In the genomic region with DNA sequence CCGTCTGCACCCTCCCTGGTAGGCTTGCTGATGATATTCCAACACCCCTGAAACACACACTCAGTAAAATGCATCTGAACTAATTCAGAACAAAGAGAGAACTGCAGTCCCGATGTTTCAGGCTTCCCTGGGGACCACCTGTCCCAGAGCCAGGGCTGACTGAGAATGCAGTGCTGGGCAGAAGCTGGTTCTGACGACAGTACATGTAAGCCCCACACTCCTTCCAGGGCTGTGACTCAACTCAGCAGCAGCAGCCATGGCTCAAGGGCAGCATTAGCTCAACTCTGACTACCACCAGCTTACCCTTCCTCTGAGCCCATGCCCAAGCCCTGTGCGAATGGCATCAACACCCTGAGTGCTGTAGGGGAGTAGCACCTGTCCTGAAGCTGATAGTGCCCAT, we compare ENCODE assay signal across 21 cellular contexts. TPM values are rescaled to one million over a fixed set of nuclear protein-coding genes. Genes with fewer than 3 reads are reported as not detected.
DNase-seq lines count a peak whose midpoint lies in the region; ATAC-seq and TF ChIP-seq lines count a peak whose summit lies in the region.
"Had no signal": no experiment of that assay in that cellular context is flagged by ENCODE, and none has a peak within 500 bp of the region (broad histone marks: within the 10 kb centered on the region; RNA-seq: fewer than 3 reads in every experiment).

No MANE protein-coding gene starts in this region.

- H3K9me3 ChIP-seq in BE2C (no peaks in the 10 kb centered on the region), transverse colon (no peaks in the 10 kb centered on the region), upper lobe of right lung (no peaks in the 10 kb centered on the region)

- TF ChIP-seq CTCF in BE2C (IDR thresholded peaks at IDR 0.05; ENCODE audit: low read depth, low read length) (no peak), transverse colon (IDR thresholded peaks at IDR 0.05) (no peak), upper lobe of right lung (IDR thresholded peaks at IDR 0.05) (no peak)

- no peaks in the 10 kb centered on the region for H3K9me3 Mint-ChIP-seq in natural killer cell treated with Interleukin-12 subunit alpha and Interleukin-12 subunit beta and Interleukin-15 and Interleukin-18, amount 100 ng/mL, for 72 hours
- H3K9me3 Mint-ChIP-seq: CD4-positive, alpha-beta T cell; GM23338 had no signal

- H3K27me3 ChIP-seq in BE2C (no peaks in the 10 kb centered on the region), transverse colon (no peaks in the 10 kb centered on the region), upper lobe of right lung (no peaks in the 10 kb centered on the region)

- intact Hi-C loops in transverse colon (cut with DNase I; ENCODE audit: low total_unique reads): no loop called here
- intact Hi-C loops in upper lobe of right lung (cut with DNase I): no loop called here

- peaks cover 9 to 18% of the 10 kb centered on the region in 2 donors for H3K27me3 Mint-ChIP-seq in natural killer cell treated with Interleukin-12 subunit alpha and Interleukin-12 subunit beta and Interleukin-15 and Interleukin-18, amount 100 ng/mL, for 72 hours
- H3K27me3 Mint-ChIP-seq: CD4-positive, alpha-beta T cell had no signal

- H3K4me1 ChIP-seq in BE2C: peaks cover 15% of the 10 kb centered on the region
- H3K4me1 ChIP-seq in transverse colon: peaks cover 4 to 47% (median 26%) of the 10 kb centered on the region in 4 donors
- H3K4me1 ChIP-seq in upper lobe of right lung: no peaks in the 10 kb centered on the region

- TF ChIP-seq POLR2A in transverse colon (IDR thresholded peaks at IDR 0.05): no peak

- peaks cover 6 to 8% of the 10 kb centered on the region in 2 donors for H3K4me1 Mint-ChIP-seq in natural killer cell treated with Interleukin-12 subunit alpha and Interleukin-12 subunit beta and Interleukin-15 and Interleukin-18, amount 100 ng/mL, for 72 hours (ENCODE audit: low read depth in 2 of 2)
- H3K4me1 Mint-ChIP-seq: B cell, GM23338 had no signal

- peak; percentile 45 for DNase-seq in BE2C
- DNase-seq in M059J (ENCODE audit: low read depth): peak; percentile 25
- DNase-seq in dermis blood vessel endothelial cell: peak; percentile 47
- DNase-seq in natural killer cell treated with Interleukin-12 subunit alpha and Interleukin-12 subunit beta and Interleukin-15 and Interleukin-18, amount 100 ng/mL, for 72 hours (ENCODE audit: low spot score): no peak
- DNase-seq in substantia nigra (lab: John Stamatoyannopoulos, UW): no peak
- DNase-seq in transverse colon: no peak
- no peak for DNase-seq in upper lobe of right lung
- DNase-seq: ACHN; CD4-positive, alpha-beta T cell; DMS79 treated with DMSO at 0.1 percent for 48 hours; NCI-H1436 treated with DMSO at 0.1 percent for 48 hours; NCI-H2029 treated with DMSO at 0.1 percent for 48 hours; NCI-H2171 treated with DMSO at 0.1 percent for 48 hours; NCI-H510A; NCI-H82; SHP77 had no signal

- H3K36me3 Mint-ChIP-seq in natural killer cell treated with Interleukin-12 subunit alpha and Interleukin-12 subunit beta and Interleukin-15 and Interleukin-18, amount 100 ng/mL, for 72 hours: peaks cover 4% of the 10 kb centered on the region

- no peak overlapping the region for H3K4me3 ChIP-seq in BE2C (ENCODE audit: low read depth, low read length)
- H3K4me3 ChIP-seq in transverse colon: no peak overlapping the region
- H3K4me3 ChIP-seq in upper lobe of right lung: no peak overlapping the region
- H3K4me3 ChIP-seq: GM23338, K562 had no signal

- H3K36me3 ChIP-seq in BE2C: no peaks in the 10 kb centered on the region
- no peaks in the 10 kb centered on the region for H3K36me3 ChIP-seq in transverse colon
- no peaks in the 10 kb centered on the region for H3K36me3 ChIP-seq in upper lobe of right lung

- peak; percentile 41 to 42 for ATAC-seq in natural killer cell treated with Interleukin-12 subunit alpha and Interleukin-12 subunit beta and Interleukin-15 and Interleukin-18, amount 100 ng/mL, for 72 hours
- no peak for ATAC-seq in upper lobe of right lung
- ATAC-seq: GM23338, K562, Panc1, SK-N-SH treated with all-trans-retinoic acid at 6 μM for 48 hours had no signal

- H3K27ac ChIP-seq in substantia nigra (ENCODE audit: low read depth, low read length, poor library complexity, severe bottlenecking) (no peak overlapping the region), transverse colon (no peak overlapping the region), upper lobe of right lung (no peak overlapping the region)

- 59% methylated on average over 4 of the region's 4 CpGs; no CpG with 5 or more reads in 1 of the 2 donors for WGBS in transverse colon (ENCODE audit: low coverage in 1 of 2), 2 donors

- in situ Hi-C loops in transverse colon (cut with MboI; ENCODE audit: low pct_ligation_motif_present in 1 of 4, low pct_unique_long_range_greater_than_20kb in 1 of 4, low sequenced_read_pairs in 3 of 4): no loop called here

- TF ChIP-seq EP300 in transverse colon (IDR thresholded peaks at IDR 0.05; ENCODE audit: low read depth): no peak

- no peak overlapping the region for H3K4me3 Mint-ChIP-seq in natural killer cell treated with Interleukin-12 subunit alpha and Interleukin-12 subunit beta and Interleukin-15 and Interleukin-18, amount 100 ng/mL, for 72 hours
- H3K4me3 Mint-ChIP-seq: B cell; CD4-positive, alpha-beta T cell; GM23338 had no signal

- no peak overlapping the region for H3K27ac Mint-ChIP-seq in natural killer cell treated with Interleukin-12 subunit alpha and Interleukin-12 subunit beta and Interleukin-15 and Interleukin-18, amount 100 ng/mL, for 72 hours
- H3K27ac Mint-ChIP-seq: B cell; CD4-positive, alpha-beta T cell; GM23338 had no signal

RNA-seq across cellular contexts. Expression of gene SIPA1L2, which starts 56.4 kb away (rescaled TPM):
- 17.0 TPM for polyA plus RNA-seq in BE2C (2012; ENCODE audit: insufficient read depth, insufficient read length, low read depth)
- total RNA-seq in M059J (2014; rRNA removed; shearing (Covaris generic)): 25.5 and 45.0 TPM in 2 replicates
- 11.1 and 25.7 TPM in 2 replicates for total RNA-seq in dermis blood vessel endothelial cell
- 1 to 10 TPM; 2.4 to 3.7 TPM for total RNA-seq in natural killer cell treated with Interleukin-12 subunit alpha and Interleukin-12 subunit beta and Interleukin-15 and Interleukin-18, amount 100 ng/mL, for 72 hours
- 100 to 1,000 TPM in 2 of 4 donors, 10 to 100 TPM in 2; 63.0 to 144 (median 97.8) TPM for total RNA-seq in transverse colon
- total RNA-seq in upper lobe of right lung: 38.3 TPM
- polyA plus RNA-seq: K562 had no signal

Comparison
In these comparisons a context has a peak if more than half of its experiments do, and no peak if none do; other contexts are left out.
1. DNase-seq: peak in BE2C (single experiment), M059J (single experiment) and dermis blood vessel endothelial cell (single experiment); none in natural killer cell treated with Interleukin-12 subunit alpha and Interleukin-12 subunit beta and Interleukin-15 and Interleukin-18, amount 100 ng/mL, for 72 hours (single experiment), substantia nigra (0 of 49), transverse colon (single experiment) and upper lobe of right lung (single experiment).